Comparison of ENCODE assay signal across 8 cellular contexts in genomic region chr6:44237021-44237812, GRCh38. TPM values are rescaled to one million over a fixed set of nuclear protein-coding genes. Genes with fewer than 3 reads are reported as not detected.
DNase-seq lines count a peak whose midpoint lies in the region; ATAC-seq and TF ChIP-seq lines count a peak whose summit lies in the region.

No MANE protein-coding gene starts in this region.

- ATAC-seq in HG03439 (IDR thresholded peaks at IDR 0.05; ENCODE audit: unreplicated experiment), result peak; percentile 67

- 9% methylated on average over 22 of the region's 22 CpGs for WGBS in liver

- POLR2A ChIA-PET in activated CD4-positive, alpha-beta T cell treated with anti-CD3 and anti-CD28 coated beads, Interleukin-2, amount 10 ng/mL, durations not matched to agents 7 days and 5 days (lab: Charles Lee), result interaction anchor here (1.3 kb wide), 1 partner anchor 9 kb away, joined by 3 read pairs; the partner anchor contains the start of gene HSP90AB1

- H3K9ac ChIP-seq in duodenal mucosa (ENCODE audit: low read depth in 1 of 2, low read length in 2 of 2) (peak overlapping the region; percentile 69 to 87), liver (ENCODE audit: low read depth in 1 of 2, low read length in 2 of 2) (peak overlapping the region; percentile 75)

- peaks cover 30% of the 10 kb centered on the region for H3K4me1 Mint-ChIP-seq in activated CD4-positive, alpha-beta T cell treated with anti-CD3 and anti-CD28 coated beads, Interleukin-2, amount 10 ng/mL, durations not matched to agents 7 days and 5 days

- TF ChIP-seq RAD21 in liver (IDR thresholded peaks at IDR 0.05), result no peak

- H3K9me3 Mint-ChIP-seq in activated CD4-positive, alpha-beta T cell treated with anti-CD3 and anti-CD28 coated beads, Interleukin-2, amount 10 ng/mL, durations not matched to agents 7 days and 5 days, result no peaks in the 10 kb centered on the region

- CTCF ChIA-PET in activated CD4-positive, alpha-beta T cell treated with anti-CD3 and anti-CD28 coated beads, Interleukin-2, amount 10 ng/mL, durations not matched to agents 7 days and 5 days (lab: Charles Lee), result interaction anchor here (0.6 to 2.1 kb wide), 14 partner anchors 8 to 103 kb away, joined by 3 to 19 read pairs (median 4); partner anchors contain the start of genes AARS2, HSP90AB1, SLC29A1 and TMEM151B

- H3K27ac Mint-ChIP-seq in activated CD4-positive, alpha-beta T cell treated with anti-CD3 and anti-CD28 coated beads, Interleukin-2, amount 10 ng/mL, durations not matched to agents 7 days and 5 days, result peak overlapping the region; percentile 95

- H3K9me3 ChIP-seq in duodenal mucosa (ENCODE audit: control insufficient read depth in 1 of 2, low read length in 2 of 2), result no peaks in the 10 kb centered on the region
- H3K9me3 ChIP-seq in liver (ENCODE audit: control insufficient read depth in 4 of 4, low read length in 3 of 4), result no peaks in the 10 kb centered on the region

- TF ChIP-seq CTCF in AG09309 (IDR thresholded peaks at IDR 0.05; ENCODE audit: control insufficient read depth, insufficient read depth, low read depth, low read length, missing control alignments) (no peak), liver (IDR thresholded peaks at IDR 0.05; ENCODE audit: low read depth, low read length, missing input control) (no peak)

- DNase-seq in AG09309 (ENCODE audit: low read depth) (peak; percentile 89), GM19238 (ENCODE audit: insufficient read length, low spot score) (peak; percentile 55), NCI-H526 (lab: John Stamatoyannopoulos, UW) (peak; percentile 97 to 98)
- DNase-seq in activated CD4-positive, alpha-beta T cell treated with anti-CD3 and anti-CD28 coated beads, Interleukin-2, amount 10 ng/mL, durations not matched to agents 7 days and 5 days, result peak; percentile 62
- peak; percentile 56 to 73 for DNase-seq in stimulated activated CD4-positive, alpha-beta T cell treated with anti-CD3 and anti-CD28 coated beads, Interleukin-4, amount 100 ng/mL, for 4 hours

- peaks cover 0 to under 1% of the 10 kb centered on the region in 2 donors for H3K36me3 ChIP-seq in duodenal mucosa (ENCODE audit: control insufficient read depth in 1 of 2, insufficient read depth in 2 of 2, low read length in 2 of 2)
- H3K36me3 ChIP-seq in liver (ENCODE audit: control insufficient read depth in 4 of 4, insufficient read depth in 3 of 4, low read depth in 1 of 4, low read length in 3 of 4), result no peaks in the 10 kb centered on the region

- H3K27ac ChIP-seq in duodenal mucosa (ENCODE audit: low read depth, low read length) (peak overlapping the region; percentile 93), liver (ENCODE audit: low read depth in 1 of 2, low read length in 2 of 2) (peak overlapping the region; percentile 97 to 99)

- peaks cover 6% of the 10 kb centered on the region for H3K36me3 Mint-ChIP-seq in activated CD4-positive, alpha-beta T cell treated with anti-CD3 and anti-CD28 coated beads, Interleukin-2, amount 10 ng/mL, durations not matched to agents 7 days and 5 days (ENCODE audit: low read depth)

- H3K27me3 ChIP-seq in duodenal mucosa (ENCODE audit: control insufficient read depth in 1 of 2, insufficient read depth in 2 of 2, low read length in 2 of 2) (no peaks in the 10 kb centered on the region), liver (ENCODE audit: control insufficient read depth in 4 of 4, insufficient read depth in 4 of 4, low read length in 3 of 4) (no peaks in the 10 kb centered on the region)

- peaks cover 15 to 30% of the 10 kb centered on the region in 2 donors for H3K4me1 ChIP-seq in duodenal mucosa (ENCODE audit: control insufficient read depth in 1 of 2, insufficient read depth in 2 of 2, low read length in 2 of 2)
- peaks cover 16 to 46% (median 38%) of the 10 kb centered on the region in 4 donors for H3K4me1 ChIP-seq in liver (ENCODE audit: control insufficient read depth in 4 of 4, insufficient read depth in 4 of 4, low read length in 3 of 4)

- H3K4me3 ChIP-seq in AG09309 (ENCODE audit: control insufficient read depth, low read depth, low read length) (peak overlapping the region; percentile 61), duodenal mucosa (ENCODE audit: low read depth in 1 of 2, low read length in 2 of 2) (peak overlapping the region; percentile 77), liver (ENCODE audit: low read depth in 1 of 3, low read length in 3 of 3) (peak overlapping the region; percentile 49 to 71 (median 49))

- H3K4me3 Mint-ChIP-seq in activated CD4-positive, alpha-beta T cell treated with anti-CD3 and anti-CD28 coated beads, Interleukin-2, amount 10 ng/mL, durations not matched to agents 7 days and 5 days, result peak overlapping the region; percentile 75

- H3K27me3 Mint-ChIP-seq in activated CD4-positive, alpha-beta T cell treated with anti-CD3 and anti-CD28 coated beads, Interleukin-2, amount 10 ng/mL, durations not matched to agents 7 days and 5 days, result no peaks in the 10 kb centered on the region

TF ChIP-seq in liver, 16 proteins besides CTCF, POLR2A, EP300 and RAD21 (continues in another document):
- TF ChIP-seq RXRA (IDR thresholded peaks at IDR 0.05), result peak; percentile 51 to 73
- no peak for TF ChIP-seq GABPA (IDR thresholded peaks at IDR 0.05 in 1 of 2, conservative IDR thresholded peaks at IDR 0.05 in 1 of 2)
- no peak for TF ChIP-seq EGR1 (IDR thresholded peaks at IDR 0.05; ENCODE audit: low read depth in 2 of 2)
- TF ChIP-seq REST (IDR thresholded peaks at IDR 0.05), result peak; percentile 84
- peak; percentile 79 for TF ChIP-seq FOXA1 (IDR thresholded peaks at IDR 0.05)
- TF ChIP-seq SP1 (IDR thresholded peaks at IDR 0.05), result peak; percentile 61
- peak; percentile 68 for TF ChIP-seq YY1 (IDR thresholded peaks at IDR 0.05)
- TF ChIP-seq HNF4A (conservative IDR thresholded peaks at IDR 0.05), result peak; percentile 21 to 44
- no peak for TF ChIP-seq TAF1 (conservative IDR thresholded peaks at IDR 0.05)
- peak; percentile 44 for TF ChIP-seq ZBTB33 (IDR thresholded peaks at IDR 0.05)
- TF ChIP-seq ATF3 (IDR thresholded peaks at IDR 0.05), result peak; percentile 72
- peak; percentile 92 for TF ChIP-seq FOXA2 (IDR thresholded peaks at IDR 0.05)

RNA-seq across cellular contexts. Expression of gene HSP90AB1, which starts 9.7 kb away (rescaled TPM):
- 100 to 1,000 TPM; 522 to 571 TPM for total RNA-seq in activated CD4-positive, alpha-beta T cell treated with anti-CD3 and anti-CD28 coated beads, Interleukin-2, amount 10 ng/mL, durations not matched to agents 7 days and 5 days
- 100 to 1,000 TPM; 170 to 281 TPM for total RNA-seq in liver
- 100 to 1,000 TPM; 129 to 235 TPM for polyA plus RNA-seq in liver

RNA-seq across cellular contexts. Expression of gene SLC29A1, which starts 13.8 kb away (rescaled TPM):
- total RNA-seq in activated CD4-positive, alpha-beta T cell treated with anti-CD3 and anti-CD28 coated beads, Interleukin-2, amount 10 ng/mL, durations not matched to agents 7 days and 5 days, result 10 to 100 TPM; 38.5 to 46.9 TPM
- total RNA-seq in liver, result 10 to 100 TPM; 15.8 to 67.2 TPM
- polyA plus RNA-seq in liver, result 10 to 100 TPM; 15.1 to 17.5 TPM

RNA-seq across cellular contexts. Expression of gene SLC35B2, which starts 20.1 kb away (rescaled TPM):
- total RNA-seq in activated CD4-positive, alpha-beta T cell treated with anti-CD3 and anti-CD28 coated beads, Interleukin-2, amount 10 ng/mL, durations not matched to agents 7 days and 5 days, result 10 to 100 TPM; 29.5 to 30.1 TPM
- 10 to 100 TPM; 19.8 to 22.4 TPM for total RNA-seq in liver
- 10 to 100 TPM; 18.9 to 27.0 TPM for polyA plus RNA-seq in liver

RNA-seq across cellular contexts. Expression of gene MYMX, which starts 20.5 kb away (rescaled TPM):
- not detected for total RNA-seq in activated CD4-positive, alpha-beta T cell treated with anti-CD3 and anti-CD28 coated beads, Interleukin-2, amount 10 ng/mL, durations not matched to agents 7 days and 5 days
- not detected for total RNA-seq in liver
- under 1 TPM in 1 of 2 donors, not detected in 1; 0.14 TPM for polyA plus RNA-seq in liver

RNA-seq across cellular contexts. Expression of gene NFKBIE, which starts 28.1 kb away (rescaled TPM):
- 10 to 100 TPM; 14.7 to 15.3 TPM for total RNA-seq in activated CD4-positive, alpha-beta T cell treated with anti-CD3 and anti-CD28 coated beads, Interleukin-2, amount 10 ng/mL, durations not matched to agents 7 days and 5 days
- total RNA-seq in liver, result 1 to 10 TPM; 4.9 TPM
- polyA plus RNA-seq in liver, result 1 to 10 TPM; 3.7 to 4.6 TPM

Comparison
In these comparisons a context has a peak if more than half of its experiments do, and no peak if none do; other contexts are left out.
1. Peak in every context shown above with its lines: DNase-seq, ATAC-seq, H3K4me3 ChIP-seq and H3K27ac ChIP-seq.